ENCODE assay signal across 1 cellular context in genomic region chr12:49322708-49323523, GRCh38.
TF ChIP-seq lines count a peak whose summit lies in the region.

TROAP (plus strand) TSS chr12:49323255; CDS start chr12:49323609, 354 bp downstream.

TF ChIP-seq in HepG2, 621 proteins besides CTCF, POLR2A, EP300 and RAD21 (continued from another document and continues in another):
- TF ChIP-seq ATF2 (CRISPR knock-in tag; IDR thresholded peaks at IDR 0.05) (no peak), CBFB (CRISPR knock-in tag; IDR thresholded peaks at IDR 0.05) (no peak), ZBTB2 (CRISPR knock-in tag; IDR thresholded peaks at IDR 0.05; ENCODE audit: low read depth) (no peak; the same call in 1 of the 2 replicates), BCL3 (CRISPR knock-in tag; IDR thresholded peaks at IDR 0.05) (no peak), MAFF (IDR thresholded peaks at IDR 0.05; ENCODE audit: low read depth, low read length) (no peak), NAIF1 (CRISPR knock-in tag; IDR thresholded peaks at IDR 0.05; ENCODE audit: borderline replicate concordance) (no peak), PRDM15 (CRISPR knock-in tag; IDR thresholded peaks at IDR 0.05) (no peak), IRX3 (CRISPR knock-in tag; IDR thresholded peaks at IDR 0.05; ENCODE audit: borderline replicate concordance, low read depth) (no peak; the same call in 1 of the 2 replicates), SALL1 (CRISPR knock-in tag; IDR thresholded peaks at IDR 0.05) (peak; percentile 62), ZNF530 (CRISPR knock-in tag; IDR thresholded peaks at IDR 0.05; ENCODE audit: low read depth) (no peak), ARNT (IDR thresholded peaks at IDR 0.05) (no peak), PAWR (CRISPR knock-in tag; IDR thresholded peaks at IDR 0.05; ENCODE audit: borderline replicate concordance) (no peak), GRHL1 (CRISPR knock-in tag; conservative IDR thresholded peaks at IDR 0.05) (no peak), SIX1 (CRISPR knock-in tag; IDR thresholded peaks at IDR 0.05; ENCODE audit: borderline replicate concordance) (no peak), PHF21A (CRISPR knock-in tag; IDR thresholded peaks at IDR 0.05) (peak; percentile 87), ZNF138 (CRISPR knock-in tag; IDR thresholded peaks at IDR 0.05; ENCODE audit: low read depth) (no peak), LCORL (IDR thresholded peaks at IDR 0.05) (no peak), LCORL (CRISPR knock-in tag; IDR thresholded peaks at IDR 0.05) (0 out of 2 replicates have a peak, but pooled peaks have one; percentile 30), ZNF546 (CRISPR knock-in tag; conservative IDR thresholded peaks at IDR 0.05) (no peak), NFE2 (CRISPR knock-in tag; IDR thresholded peaks at IDR 0.05) (no peak), GMEB1 (CRISPR knock-in tag; IDR thresholded peaks at IDR 0.05; ENCODE audit: borderline replicate concordance) (peak; percentile 73), ZNF468 (CRISPR knock-in tag; IDR thresholded peaks at IDR 0.05) (no peak), RXRB (CRISPR knock-in tag; IDR thresholded peaks at IDR 0.05; ENCODE audit: borderline replicate concordance) (no peak), SMARCC2 (IDR thresholded peaks at IDR 0.05) (no peak), NFE2L2 (IDR thresholded peaks at IDR 0.05; ENCODE audit: low read length) (no peak), RFXANK (CRISPR knock-in tag; IDR thresholded peaks at IDR 0.05) (no peak), HMGXB4 (CRISPR knock-in tag; IDR thresholded peaks at IDR 0.05; ENCODE audit: borderline replicate concordance in 1 of 2, low read depth in 1 of 2) (peak in 1 of 2 experiments; percentile 76; a peak in 2 of 4 replicates), ZFP41 (CRISPR knock-in tag; IDR thresholded peaks at IDR 0.05; ENCODE audit: borderline replicate concordance) (no peak), MTF2 (CRISPR knock-in tag; IDR thresholded peaks at IDR 0.05; ENCODE audit: borderline replicate concordance) (no peak), ZBTB7A (CRISPR knock-in tag; IDR thresholded peaks at IDR 0.05) (no peak), CCAR2 (optimal IDR thresholded peaks at IDR 0.05; ENCODE audit: low read depth, low read length) (no peak), POLR2AphosphoS5 (IDR thresholded peaks at IDR 0.05; ENCODE audit: low read depth, low read length) (peak; percentile 79), FOXO1 (CRISPR knock-in tag; IDR thresholded peaks at IDR 0.05) (no peak), KLF15 (CRISPR knock-in tag; IDR thresholded peaks at IDR 0.05; ENCODE audit: borderline replicate concordance) (no peak), ZNF83 (CRISPR knock-in tag; IDR thresholded peaks at IDR 0.05; ENCODE audit: borderline replicate concordance) (peak; percentile 55; the same call in 1 of the 2 replicates)
- TF ChIP-seq, protein P1, sequence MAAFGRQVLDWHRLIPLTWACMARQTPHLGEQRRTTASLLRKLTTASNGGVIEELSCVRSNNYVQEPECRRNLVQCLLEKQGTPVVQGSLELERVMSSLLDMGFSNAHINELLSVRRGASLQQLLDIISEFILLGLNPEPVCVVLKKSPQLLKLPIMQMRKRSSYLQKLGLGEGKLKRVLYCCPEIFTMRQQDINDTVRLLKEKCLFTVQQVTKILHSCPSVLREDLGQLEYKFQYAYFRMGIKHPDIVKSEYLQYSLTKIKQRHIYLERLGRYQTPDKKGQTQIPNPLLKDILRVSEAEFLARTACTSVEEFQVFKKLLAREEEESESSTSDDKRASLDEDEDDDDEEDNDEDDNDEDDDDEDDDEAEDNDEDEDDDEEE (CRISPR knock-in tag; IDR thresholded peaks at IDR 0.05): no peak
- TF ChIP-seq, protein P2, sequence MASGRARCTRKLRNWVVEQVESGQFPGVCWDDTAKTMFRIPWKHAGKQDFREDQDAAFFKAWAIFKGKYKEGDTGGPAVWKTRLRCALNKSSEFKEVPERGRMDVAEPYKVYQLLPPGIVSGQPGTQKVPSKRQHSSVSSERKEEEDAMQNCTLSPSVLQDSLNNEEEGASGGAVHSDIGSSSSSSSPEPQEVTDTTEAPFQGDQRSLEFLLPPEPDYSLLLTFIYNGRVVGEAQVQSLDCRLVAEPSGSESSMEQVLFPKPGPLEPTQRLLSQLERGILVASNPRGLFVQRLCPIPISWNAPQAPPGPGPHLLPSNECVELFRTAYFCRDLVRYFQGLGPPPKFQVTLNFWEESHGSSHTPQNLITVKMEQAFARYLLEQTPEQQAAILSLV (CRISPR knock-in tag; IDR thresholded peaks at IDR 0.05; ENCODE audit: borderline replicate concordance): peak; percentile 80; the same call in 1 of the 2 replicates
- TF ChIP-seq, protein P3, sequence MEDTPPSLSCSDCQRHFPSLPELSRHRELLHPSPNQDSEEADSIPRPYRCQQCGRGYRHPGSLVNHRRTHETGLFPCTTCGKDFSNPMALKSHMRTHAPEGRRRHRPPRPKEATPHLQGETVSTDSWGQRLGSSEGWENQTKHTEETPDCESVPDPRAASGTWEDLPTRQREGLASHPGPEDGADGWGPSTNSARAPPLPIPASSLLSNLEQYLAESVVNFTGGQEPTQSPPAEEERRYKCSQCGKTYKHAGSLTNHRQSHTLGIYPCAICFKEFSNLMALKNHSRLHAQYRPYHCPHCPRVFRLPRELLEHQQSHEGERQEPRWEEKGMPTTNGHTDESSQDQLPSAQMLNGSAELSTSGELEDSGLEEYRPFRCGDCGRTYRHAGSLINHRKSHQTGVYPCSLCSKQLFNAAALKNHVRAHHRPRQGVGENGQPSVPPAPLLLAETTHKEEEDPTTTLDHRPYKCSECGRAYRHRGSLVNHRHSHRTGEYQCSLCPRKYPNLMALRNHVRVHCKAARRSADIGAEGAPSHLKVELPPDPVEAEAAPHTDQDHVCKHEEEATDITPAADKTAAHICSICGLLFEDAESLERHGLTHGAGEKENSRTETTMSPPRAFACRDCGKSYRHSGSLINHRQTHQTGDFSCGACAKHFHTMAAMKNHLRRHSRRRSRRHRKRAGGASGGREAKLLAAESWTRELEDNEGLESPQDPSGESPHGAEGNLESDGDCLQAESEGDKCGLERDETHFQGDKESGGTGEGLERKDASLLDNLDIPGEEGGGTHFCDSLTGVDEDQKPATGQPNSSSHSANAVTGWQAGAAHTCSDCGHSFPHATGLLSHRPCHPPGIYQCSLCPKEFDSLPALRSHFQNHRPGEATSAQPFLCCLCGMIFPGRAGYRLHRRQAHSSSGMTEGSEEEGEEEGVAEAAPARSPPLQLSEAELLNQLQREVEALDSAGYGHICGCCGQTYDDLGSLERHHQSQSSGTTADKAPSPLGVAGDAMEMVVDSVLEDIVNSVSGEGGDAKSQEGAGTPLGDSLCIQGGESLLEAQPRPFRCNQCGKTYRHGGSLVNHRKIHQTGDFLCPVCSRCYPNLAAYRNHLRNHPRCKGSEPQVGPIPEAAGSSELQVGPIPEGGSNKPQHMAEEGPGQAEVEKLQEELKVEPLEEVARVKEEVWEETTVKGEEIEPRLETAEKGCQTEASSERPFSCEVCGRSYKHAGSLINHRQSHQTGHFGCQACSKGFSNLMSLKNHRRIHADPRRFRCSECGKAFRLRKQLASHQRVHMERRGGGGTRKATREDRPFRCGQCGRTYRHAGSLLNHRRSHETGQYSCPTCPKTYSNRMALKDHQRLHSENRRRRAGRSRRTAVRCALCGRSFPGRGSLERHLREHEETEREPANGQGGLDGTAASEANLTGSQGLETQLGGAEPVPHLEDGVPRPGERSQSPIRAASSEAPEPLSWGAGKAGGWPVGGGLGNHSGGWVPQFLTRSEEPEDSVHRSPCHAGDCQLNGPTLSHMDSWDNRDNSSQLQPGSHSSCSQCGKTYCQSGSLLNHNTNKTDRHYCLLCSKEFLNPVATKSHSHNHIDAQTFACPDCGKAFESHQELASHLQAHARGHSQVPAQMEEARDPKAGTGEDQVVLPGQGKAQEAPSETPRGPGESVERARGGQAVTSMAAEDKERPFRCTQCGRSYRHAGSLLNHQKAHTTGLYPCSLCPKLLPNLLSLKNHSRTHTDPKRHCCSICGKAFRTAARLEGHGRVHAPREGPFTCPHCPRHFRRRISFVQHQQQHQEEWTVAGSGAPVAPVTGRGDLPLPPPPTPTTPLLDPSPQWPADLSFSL (CRISPR knock-in tag; IDR thresholded peaks at IDR 0.05): no peak
